ENCODE assay signal across 26 cellular contexts in the genomic region with DNA sequence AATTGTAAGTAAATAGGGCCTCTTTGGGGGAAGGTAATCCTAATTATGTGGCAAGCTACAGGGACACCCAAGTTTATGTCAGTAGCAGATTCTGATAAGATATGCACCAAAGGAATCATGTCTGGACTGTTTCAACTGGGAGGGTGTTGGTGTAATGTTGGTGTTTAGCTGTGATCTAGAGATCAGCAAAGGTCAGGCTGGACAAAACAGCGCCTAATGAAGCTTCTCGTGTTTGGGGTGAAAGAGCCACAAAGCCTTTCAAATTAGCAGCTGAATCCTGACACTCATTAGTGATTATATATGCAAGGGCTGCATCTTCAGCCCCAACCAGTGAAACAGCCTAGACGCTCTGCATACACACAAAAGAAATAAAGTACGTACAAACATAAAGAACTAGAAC.
DNase-seq lines count a peak whose midpoint lies in the region; ATAC-seq, FAIRE-seq and TF ChIP-seq lines count a peak whose summit lies in the region.
"Had no signal": no experiment of that assay in that cellular context is flagged by ENCODE, and none has a peak within 500 bp of the region (broad histone marks: within the 10 kb centered on the region; RNA-seq: fewer than 3 reads in every experiment).

No MANE protein-coding gene starts in this region.

- no peak overlapping the region for H4K5ac ChIP-seq in H1 (ENCODE audit: insufficient read length, low read depth, low read length)

- H3K23ac ChIP-seq in H1 (ENCODE audit: insufficient read length) = no peak overlapping the region

- ATAC-seq in GM18867 (IDR thresholded peaks at IDR 0.05; ENCODE audit: unreplicated experiment) = no peak
- no peak for ATAC-seq in body of pancreas
- ATAC-seq: activated CD8-positive, alpha-beta T cell treated with anti-CD3 and anti-CD28 coated beads, Interleukin-2, amount 10 ng/mL, durations not matched to agents 7 days and 5 days; K562 had no signal

- TF ChIP-seq POLR2A in H1 (IDR thresholded peaks at IDR 0.05; ENCODE audit: control extremely low read depth in 1 of 2, low read depth in 2 of 2, low read length in 2 of 2) (no peak), sigmoid colon (IDR thresholded peaks at IDR 0.05) (no peak), body of pancreas (IDR thresholded peaks at IDR 0.05) (no peak)

- intact Hi-C loops in sigmoid colon (cut with DNase I) (loop anchor here (2.0 to 5.0 kb wide), 2 partner anchors 43 to 105 kb away; no protein-coding TSS in a partner anchor), body of pancreas (cut with DNase I) (no loop called here)

- POLR2A ChIA-PET in HEK293 (lab: Yijun Ruan, JAX) (no interaction called here), H1 (lab: Charles Lee; ENCODE audit: partially characterized antibody) (interaction anchor here (0.9 to 1.4 kb wide), 2 partner anchors 10 to 53 kb away, joined by 3 read pairs; no protein-coding TSS in a partner anchor)

- H2BK20ac ChIP-seq in H1 (ENCODE audit: low read length) = peak overlapping the region; percentile 96; the same call in 1 of the 2 replicates

- DNase-seq in H1 (ENCODE audit: low read depth in 1 of 2, low spot score in 2 of 2) = no peak
- DNase-seq in sigmoid colon = no peak
- no peak for DNase-seq in body of pancreas
- DNase-seq in CD1c-positive myeloid dendritic cell (ENCODE audit: extremely low spot score) = no peak
- DNase-seq in NCI-H1417 (lab: John Stamatoyannopoulos, UW) = no peak
- DNase-seq: activated CD8-positive, alpha-beta T cell treated with anti-CD3 and anti-CD28 coated beads, Interleukin-2, amount 10 ng/mL, durations not matched to agents 7 days and 5 days; activated effector memory CD4-positive, alpha-beta T cell treated with Interleukin-2 at 50 U/mL for 16 hours; activated naive CD8-positive, alpha-beta T cell treated with anti-CD3 and anti-CD28 coated beads, Interleukin-2, amount 10 ng/mL, durations not matched to agents 7 days and 5 days; CD8-positive, alpha-beta memory T cell; cerebellar nuclear complex; DMS 273 treated with DMSO at 0.1 percent for 48 hours; glutamatergic neuron; GM23248; kidney glomerular epithelial cell; NCI-H1417 treated with DMSO at 0.1 percent for 48 hours; NCI-H2081 treated with DMSO at 0.1 percent for 48 hours; NCI-H446; stimulated activated CD4-positive, alpha-beta T cell treated with anti-CD3 and anti-CD28 coated beads, Interleukin-1b, Interleukin-23, amount 100 ng/mL, for 48 hours; T-helper 2 cell had no signal

- H3K56ac ChIP-seq in H1 (replicated peaks; ENCODE audit: insufficient read length, low read depth, low read length) = no peak overlapping the region

- H3K27ac ChIP-seq in HEK293 (ENCODE audit: extremely low read depth, low read depth, low read length) = no peak overlapping the region
- H3K27ac ChIP-seq in H1 (ENCODE audit: low read depth, low read length) = no peak overlapping the region
- H3K27ac ChIP-seq in iPS-18a (ENCODE audit: low read length) = peak overlapping the region; percentile 11
- peak overlapping the region in 3 of 4 donors; percentile 65 to 73 (median 73) for H3K27ac ChIP-seq in sigmoid colon
- no peak overlapping the region for H3K27ac ChIP-seq in body of pancreas
- H3K27ac ChIP-seq: GM23248, RWPE1, skin epidermis had no signal

- no peak overlapping the region for H2BK12ac ChIP-seq in H1 (ENCODE audit: low read depth, low read length)

- no peak overlapping the region for H4K8ac ChIP-seq in H1 (ENCODE audit: extremely low read depth, insufficient read depth, low read length)

- no peaks in the 10 kb centered on the region for H3K79me1 ChIP-seq in H1 (ENCODE audit: low read depth, low read length)

- H3K4ac ChIP-seq in H1 (replicated peaks; ENCODE audit: insufficient read length, low read depth, low read length) = no peak overlapping the region

- H3K9ac ChIP-seq in H1 (replicated peaks in 1 of 4; ENCODE audit: extremely low read depth in 1 of 4, low read depth in 3 of 4, low read length in 3 of 4) (no peak overlapping the region), iPS-18a (ENCODE audit: low read length) (no peak overlapping the region)
- H3K9ac ChIP-seq: GM23248 had no signal

- H3K4me2 ChIP-seq in H1 (ENCODE audit: insufficient read depth in 1 of 2, low read depth in 2 of 2, low read length in 2 of 2) = peak overlapping the region; percentile 16 to 23; a peak in 2 of 4 replicates

- TF ChIP-seq CTCF in HEK293 (tag by site-specific recombination; IDR thresholded peaks at IDR 0.05) (no peak), H1 (IDR thresholded peaks at IDR 0.05; ENCODE audit: control extremely low read depth in 1 of 3, insufficient read depth in 1 of 3, low read depth in 1 of 3, low read length in 3 of 3) (no peak), sigmoid colon (IDR thresholded peaks at IDR 0.05) (no peak), body of pancreas (IDR thresholded peaks at IDR 0.05) (no peak)

- H3K27me3 ChIP-seq in H1 (replicated peaks in 1 of 4; ENCODE audit: control insufficient read depth in 3 of 4, extremely low read depth in 1 of 4, insufficient read depth in 3 of 4, low read length in 3 of 4) = no peaks in the 10 kb centered on the region
- no peaks in the 10 kb centered on the region for H3K27me3 ChIP-seq in iPS-18a (ENCODE audit: control insufficient read depth, insufficient read depth, low read length)
- no peaks in the 10 kb centered on the region for H3K27me3 ChIP-seq in sigmoid colon
- H3K27me3 ChIP-seq in body of pancreas = no peaks in the 10 kb centered on the region

- no peak for FAIRE-seq in H1 (lab: Jason Lieb, UNC)
- FAIRE-seq: GM12892, K562 had no signal

- H3K4me1 ChIP-seq in HEK293 (ENCODE audit: control insufficient read depth, insufficient read depth, low read length) (peaks cover 3% of the 10 kb centered on the region; the same call in 1 of the 2 replicates), H1 (replicated peaks in 1 of 4; ENCODE audit: control insufficient read depth in 3 of 4, insufficient read depth in 4 of 4, low read length in 3 of 4) (peaks cover 4 to 20% (median 14%) of the 10 kb centered on the region in 4 experiments; a peak in 5 of 7 replicates), iPS-18a (ENCODE audit: control insufficient read depth, low read depth, low read length) (peaks cover 36% of the 10 kb centered on the region), sigmoid colon (peaks cover 0 to 52% (median 43%) of the 10 kb centered on the region in 4 donors), body of pancreas (no peaks in the 10 kb centered on the region)

- TF ChIP-seq EP300 in H1 (IDR thresholded peaks at IDR 0.05; ENCODE audit: borderline replicate concordance in 1 of 2, low read depth in 2 of 2, low read length in 2 of 2) (no peak), sigmoid colon (IDR thresholded peaks at IDR 0.05) (no peak)

- TF ChIP-seq RAD21 in H1 (IDR thresholded peaks at IDR 0.05 in 1 of 2, conservative IDR thresholded peaks at IDR 0.05 in 1 of 2; ENCODE audit: low read depth in 2 of 2, low read length in 2 of 2) = no peak

- CTCF ChIA-PET in HEK293 (lab: Yijun Ruan, JAX) = interaction anchor here (1.0 kb wide), 1 partner anchor 164 kb away, joined by 3 read pairs; no protein-coding TSS in a partner anchor
- CTCF ChIA-PET in H1 (lab: Charles Lee; ENCODE audit: partially characterized antibody) = interaction anchor here (0.6 to 0.7 kb wide), 2 partner anchors 123 to 1093 kb away, joined by 3 read pairs; no protein-coding TSS in a partner anchor

- no peak overlapping the region for H4K91ac ChIP-seq in H1 (replicated peaks; ENCODE audit: insufficient read length, low read length)

- H3K36me3 ChIP-seq in HEK293 (ENCODE audit: control insufficient read depth in 2 of 2, insufficient read depth in 1 of 2, low read length in 2 of 2) (no peaks in the 10 kb centered on the region), H1 (ENCODE audit: control insufficient read depth in 2 of 4, insufficient read depth in 4 of 4, low read length in 3 of 4) (no peaks in the 10 kb centered on the region), iPS-18a (ENCODE audit: control insufficient read depth, low read depth, low read length) (no peaks in the 10 kb centered on the region), sigmoid colon (no peaks in the 10 kb centered on the region), body of pancreas (replicated peaks in 1 of 2; ENCODE audit: insufficient read depth in 1 of 2, low read depth in 2 of 2) (no peaks in the 10 kb centered on the region)

- no peak overlapping the region for H2BK15ac ChIP-seq in H1 (ENCODE audit: low read length)

- no peak overlapping the region for H3K18ac ChIP-seq in H1 (ENCODE audit: extremely low read depth, low read length)

- no peak overlapping the region for H2AFZ ChIP-seq in H1 (ENCODE audit: low read length)
- H2AFZ ChIP-seq: GM23248 had no signal

- H2BK5ac ChIP-seq in H1 (ENCODE audit: low read depth, low read length) = no peak overlapping the region; the same call in 1 of the 2 replicates

- H3K23me2 ChIP-seq in H1 (ENCODE audit: low read depth, low read length) = no peaks in the 10 kb centered on the region

- no peak overlapping the region for H3K4me3 ChIP-seq in HEK293 (ENCODE audit: low read depth, low read length)
- no peak overlapping the region for H3K4me3 ChIP-seq in H1 (ENCODE audit: extremely low read depth in 1 of 4, insufficient read depth in 2 of 4, low read depth in 3 of 4, low read length in 4 of 4)
- peak overlapping the region; percentile 16 for H3K4me3 ChIP-seq in iPS-18a (ENCODE audit: low read length)
- no peak overlapping the region for H3K4me3 ChIP-seq in sigmoid colon
- H3K4me3 ChIP-seq in body of pancreas = no peak overlapping the region
- H3K4me3 ChIP-seq: GM23248, K562, skin epidermis had no signal

- H3K79me2 ChIP-seq in H1 (ENCODE audit: control insufficient read depth in 1 of 2, insufficient read depth in 2 of 2, low read length in 2 of 2) = no peaks in the 10 kb centered on the region

- no peak overlapping the region for H3K14ac ChIP-seq in H1 (ENCODE audit: insufficient read length)

- peak overlapping the region; percentile 40 for H2BK120ac ChIP-seq in H1 (replicated peaks; ENCODE audit: low read depth, low read length)

- H3K9me3 ChIP-seq in HEK293 (ENCODE audit: control insufficient read depth, insufficient read depth, low read depth, low read length) = no peaks in the 10 kb centered on the region
- no peaks in the 10 kb centered on the region for H3K9me3 ChIP-seq in H1 (ENCODE audit: insufficient read depth in 2 of 2, low read depth in 1 of 2, low read length in 1 of 2)
- H3K9me3 ChIP-seq in iPS-18a (ENCODE audit: control insufficient read depth, low read depth, low read length) = no peaks in the 10 kb centered on the region
- no peaks in the 10 kb centered on the region for H3K9me3 ChIP-seq in sigmoid colon
- H3K9me3 ChIP-seq in body of pancreas = no peaks in the 10 kb centered on the region

- no peak overlapping the region for H2AK5ac ChIP-seq in H1 (ENCODE audit: low read depth, low read length)

- WGBS in H1 (ENCODE audit: extremely low coverage in 1 of 2, insufficient coverage in 1 of 2, insufficient read length in 1 of 2, insufficient replicate concordance in 2 of 2, low coverage in 1 of 2, low lambda C conversion rate in 2 of 2, missing lambda C conversion rate in 1 of 2), 2 experiments = 31% methylated on average over 4 of the region's 4 CpGs; no CpG with 5 or more reads in 1 of the 2 experiments
- WGBS in sigmoid colon, 2 donors = 80 to 82% methylated on average over 4 of the region's 4 CpGs
- 79 to 80% methylated on average over 4 of the region's 4 CpGs for WGBS in body of pancreas, 2 donors

- no peaks in the 10 kb centered on the region for H4K20me1 ChIP-seq in H1 (replicated peaks in 1 of 2; ENCODE audit: control insufficient read depth in 1 of 2, insufficient read depth in 2 of 2, low read length in 2 of 2)

Comparison
In these comparisons a context has a peak if more than half of its experiments do, and no peak if none do; other contexts are left out.
1. H3K27ac ChIP-seq: peak in iPS-18a (single experiment) and sigmoid colon (3 of 4); none in HEK293 (single experiment), H1 (single experiment) and body of pancreas (0 of 4).